9 cellular contexts compared by ENCODE assay signal in the genomic region with DNA sequence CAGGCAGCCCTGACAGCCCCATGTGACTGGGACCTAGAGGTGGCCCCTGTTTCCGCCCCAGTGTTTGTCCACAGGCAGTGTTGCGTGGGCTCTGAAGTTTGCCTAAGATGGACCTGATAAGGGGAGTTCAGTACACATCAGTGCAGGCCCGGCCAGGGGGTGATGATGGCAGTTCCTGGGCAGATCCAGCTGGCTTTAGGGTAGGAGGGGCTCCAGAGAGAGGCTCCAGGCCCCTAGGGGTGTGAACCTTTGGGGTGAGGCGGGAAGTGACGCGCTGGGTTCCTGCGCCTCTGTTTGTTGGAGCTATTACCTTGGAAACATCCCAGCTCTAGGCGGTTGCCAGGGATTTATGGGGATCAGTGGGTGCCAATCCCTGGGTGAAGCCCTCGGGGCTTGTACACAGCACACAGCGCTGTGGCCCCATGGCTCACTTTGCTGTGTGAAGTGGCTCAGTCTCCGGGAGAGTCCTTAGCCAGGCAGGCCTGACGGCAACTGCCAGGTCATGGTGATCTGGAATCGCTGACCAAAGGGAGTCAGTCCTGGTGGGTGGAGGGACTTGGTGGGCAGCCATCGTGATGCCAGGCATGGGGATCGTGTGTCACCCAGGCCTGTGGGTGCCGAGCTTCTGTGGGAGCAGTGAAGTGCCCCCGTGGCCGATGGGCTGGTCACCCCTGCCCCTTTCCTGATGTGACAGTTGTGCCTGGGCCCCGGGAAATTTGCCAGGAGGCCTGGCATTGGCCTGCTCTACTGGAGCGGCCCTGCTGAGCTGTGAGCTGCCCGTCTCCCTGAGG.
DNase-seq lines count a peak whose midpoint lies in the region; ATAC-seq and TF ChIP-seq lines count a peak whose summit lies in the region.
"Had no signal": no experiment of that assay in that cellular context is flagged by ENCODE, and none has a peak within 500 bp of the region (broad histone marks: within the 10 kb centered on the region; RNA-seq: fewer than 3 reads in every experiment).

No MANE protein-coding gene starts in this region.

- TF ChIP-seq EP300 in SK-N-SH (IDR thresholded peaks at IDR 0.05; ENCODE audit: borderline replicate concordance in 1 of 2, low read depth in 1 of 2, low read length in 1 of 2): peak in 1 of 2 experiments; percentile 29; a peak in 1 of 4 replicates

- BruUV-seq in HCT116 (replicated peaks; lab: Mats Ljungman, UMichigan): no TSS peak

- H3K9me2 ChIP-seq in HCT116 (ENCODE audit: insufficient read depth) (no peaks in the 10 kb centered on the region), SK-N-SH (no peaks in the 10 kb centered on the region)

- H3K9ac ChIP-seq in HCT116 (ENCODE audit: low read length) (peak overlapping the region; percentile 73), SK-N-SH (peak overlapping the region; percentile 71), smooth muscle cell (ENCODE audit: low read depth) (peak overlapping the region; percentile 76)

- peaks cover 4% of the 10 kb centered on the region; the same call in 1 of the 2 replicates for H4K20me1 ChIP-seq in HCT116 (ENCODE audit: insufficient read depth)
- no peaks in the 10 kb centered on the region for H4K20me1 ChIP-seq in SK-N-SH (ENCODE audit: insufficient read depth)
- H4K20me1 ChIP-seq in smooth muscle cell (ENCODE audit: low read depth): no peaks in the 10 kb centered on the region

- peak overlapping the region; percentile 39 to 52 for H3K4me3 ChIP-seq in HCT116 (replicated peaks in 1 of 2; ENCODE audit: low read depth in 1 of 2, low read length in 2 of 2)
- peak overlapping the region in 1 of 2 experiments; percentile 16; a peak in 1 of 4 replicates for H3K4me3 ChIP-seq in SK-N-SH (ENCODE audit: low read depth in 2 of 2, low read length in 1 of 2)
- H3K4me3 ChIP-seq in left ventricle myocardium inferior: peak overlapping the region; percentile 8
- no peak overlapping the region for H3K4me3 ChIP-seq in smooth muscle cell
- H3K4me3 ChIP-seq: thoracic aorta had no signal

- RAD21 ChIA-PET in HCT116 (lab: Charles Lee; ENCODE audit: low non-redundant PET in 1 of 2, low total read pairs in 2 of 2, uncharacterized antibody in 2 of 2, unreplicated experiment in 2 of 2): interaction anchor here (0.6 to 2.0 kb wide), 4 partner anchors 31 to 38 kb away, joined by 3 to 7 read pairs (median 4); no protein-coding TSS in a partner anchor

- H3K27me3 ChIP-seq in HCT116 (ENCODE audit: insufficient read depth, low read length) (no peaks in the 10 kb centered on the region), SK-N-SH (ENCODE audit: insufficient read depth) (no peaks in the 10 kb centered on the region), left ventricle myocardium inferior (ENCODE audit: low read depth) (peaks cover 38% of the 10 kb centered on the region), smooth muscle cell (ENCODE audit: low read depth) (no peaks in the 10 kb centered on the region)

- intact Hi-C loops in HCT116 (cut with micrococcal nuclease) (loop anchor here (1.0 kb wide), 2 partner anchors 32 kb away; a partner anchor contains a TSS), left ventricle myocardium inferior (cut with micrococcal nuclease) (no loop called here), posterior vena cava (cut with DNase I) (no loop called here)

- TF ChIP-seq POLR2A in HCT116 (IDR thresholded peaks at IDR 0.05; ENCODE audit: borderline replicate concordance, extremely low read depth, insufficient read depth, insufficient read length): no peak

- H3F3A ChIP-seq in SK-N-SH (replicated peaks; ENCODE audit: insufficient read depth) (peaks cover 49% of the 10 kb centered on the region), smooth muscle cell (ENCODE audit: low read depth) (peaks cover 26% of the 10 kb centered on the region)

- H3K4me2 ChIP-seq in HCT116 (ENCODE audit: low read length) (peak overlapping the region; percentile 84), SK-N-SH (peak overlapping the region; percentile 80), smooth muscle cell (peak overlapping the region; percentile 80)

- TF ChIP-seq CTCF in HCT116 (IDR thresholded peaks at IDR 0.05 in 2 of 3, conservative IDR thresholded peaks at IDR 0.05 in 1 of 3; ENCODE audit: borderline replicate concordance in 1 of 3, insufficient read depth in 1 of 3, low read depth in 2 of 3, low read length in 2 of 3): no peak
- no peak for TF ChIP-seq CTCF in SK-N-SH (IDR thresholded peaks at IDR 0.05)
- no peak for TF ChIP-seq CTCF in left ventricle myocardium inferior (IDR thresholded peaks at IDR 0.05; ENCODE audit: borderline replicate concordance)
- no peak for TF ChIP-seq CTCF in smooth muscle cell (IDR thresholded peaks at IDR 0.05; ENCODE audit: borderline replicate concordance, insufficient read depth, poor library complexity, severe bottlenecking)

- POLR2A ChIA-PET in HCT116 (lab: Charles Lee) (interaction anchor here (0.7 to 2.2 kb wide), 10 partner anchors 11 to 187 kb away, joined by 3 to 12 read pairs (median 4); no protein-coding TSS in a partner anchor), SK-N-SH (lab: Yijun Ruan, JAX) (interaction anchor here (0.6 to 1.9 kb wide), 7 partner anchors 9 to 198 kb away, joined by 3 to 10 read pairs (median 3); no protein-coding TSS in a partner anchor)

- no peak for TF ChIP-seq RAD21 in HCT116 (IDR thresholded peaks at IDR 0.05; ENCODE audit: low read depth)
- TF ChIP-seq RAD21 in SK-N-SH (IDR thresholded peaks at IDR 0.05; ENCODE audit: low read length): no peak

- H3K36me3 ChIP-seq in HCT116 (ENCODE audit: control insufficient read depth in 1 of 2, insufficient read depth in 2 of 2, low read length in 2 of 2): peaks cover 0 to 6% of the 10 kb centered on the region in 2 experiments; a peak in 1 of 4 replicates
- H3K36me3 ChIP-seq in SK-N-SH (replicated peaks in 1 of 2; ENCODE audit: control insufficient read depth in 1 of 2, insufficient read depth in 2 of 2, low read length in 1 of 2): no peaks in the 10 kb centered on the region
- H3K36me3 ChIP-seq in left ventricle myocardium inferior: no peaks in the 10 kb centered on the region
- no peaks in the 10 kb centered on the region for H3K36me3 ChIP-seq in smooth muscle cell (ENCODE audit: low read depth)
- H3K36me3 ChIP-seq: thoracic aorta had no signal

- CTCF ChIA-PET in HCT116 (lab: Charles Lee): interaction anchor here (0.6 to 1.5 kb wide), 4 partner anchors 31 to 215 kb away, joined by 3 read pairs; no protein-coding TSS in a partner anchor
- CTCF ChIA-PET in SK-N-SH (lab: Yijun Ruan, JAX): interaction anchor here (0.6 to 2.4 kb wide), 11 partner anchors 9 to 694 kb away, joined by 3 to 10 read pairs (median 3); no protein-coding TSS in a partner anchor

- H2AFZ ChIP-seq in HCT116 (ENCODE audit: low read depth, low read length, poor library complexity, severe bottlenecking): no peak overlapping the region
- no peak overlapping the region for H2AFZ ChIP-seq in SK-N-SH (ENCODE audit: low read depth)
- H2AFZ ChIP-seq in smooth muscle cell (ENCODE audit: low read depth): no peak overlapping the region

- ATAC-seq in HCT116 (peak; percentile 30), HG03460 (IDR thresholded peaks at IDR 0.05; ENCODE audit: unreplicated experiment) (no peak), HG02588 (IDR thresholded peaks at IDR 0.05; ENCODE audit: unreplicated experiment) (no peak)

- no peaks in the 10 kb centered on the region for H3K9me3 ChIP-seq in HCT116 (ENCODE audit: control insufficient read depth in 1 of 2, insufficient read depth in 1 of 2, low read depth in 1 of 2, low read length in 2 of 2)
- H3K9me3 ChIP-seq in SK-N-SH: no peaks in the 10 kb centered on the region
- no peaks in the 10 kb centered on the region for H3K9me3 ChIP-seq in left ventricle myocardium inferior (replicated peaks)
- no peaks in the 10 kb centered on the region for H3K9me3 ChIP-seq in smooth muscle cell (replicated peaks; ENCODE audit: low read depth)
- H3K9me3 ChIP-seq: thoracic aorta had no signal

- 35% methylated on average over 18 of the region's 21 CpGs for WGBS in SK-N-SH (ENCODE audit: low lambda C conversion rate)
- WGBS in smooth muscle cell (ENCODE audit: low lambda C conversion rate): 67% methylated on average over 21 of the region's 21 CpGs

- H3K79me2 ChIP-seq in HCT116 (ENCODE audit: insufficient read depth, low read length) (peaks cover 95% of the 10 kb centered on the region), SK-N-SH (ENCODE audit: insufficient read depth) (peaks cover 30% of the 10 kb centered on the region; the same call in 1 of the 2 replicates), smooth muscle cell (ENCODE audit: low read depth) (peaks cover 3% of the 10 kb centered on the region)

- peak overlapping the region; percentile 98 for H3K27ac ChIP-seq in HCT116 (ENCODE audit: low read depth, low read length)
- H3K27ac ChIP-seq in SK-N-SH (ENCODE audit: low read depth in 2 of 2, low read length in 1 of 2): peak overlapping the region; percentile 95 to 98
- peak overlapping the region; percentile 93 for H3K27ac ChIP-seq in left ventricle myocardium inferior (replicated peaks)
- H3K27ac ChIP-seq in smooth muscle cell (ENCODE audit: low read depth): peak overlapping the region; percentile 97

- DNase-seq in HCT116 (ENCODE audit: low read depth, low spot score) (peak; percentile 73), SK-N-SH (peak; percentile 88), left ventricle myocardium inferior (peak; percentile 43), smooth muscle cell (lab: John Stamatoyannopoulos, UW; ENCODE audit: unreplicated experiment) (peak; percentile 56), NCI-H524 (lab: John Stamatoyannopoulos, UW) (no peak), posterior vena cava (ENCODE audit: low spot score) (no peak)

- H3K4me1 ChIP-seq in HCT116 (ENCODE audit: control insufficient read depth in 1 of 2, insufficient read depth in 2 of 2, low read length in 2 of 2) (peaks cover 77 to 93% of the 10 kb centered on the region in 2 experiments), SK-N-SH (ENCODE audit: control insufficient read depth in 1 of 2, insufficient read depth in 2 of 2, low read depth in 1 of 2, low read length in 1 of 2) (peaks cover 46 to 70% of the 10 kb centered on the region in 2 experiments), left ventricle myocardium inferior (peaks cover 37% of the 10 kb centered on the region), smooth muscle cell (ENCODE audit: low read depth) (peaks cover 40% of the 10 kb centered on the region)

TF ChIP-seq in SK-N-SH, 30 proteins besides CTCF, POLR2A, EP300 and RAD21 (continues in another document):
- TF ChIP-seq SMC3 (IDR thresholded peaks at IDR 0.05; ENCODE audit: low read depth, low read length) (no peak), TAF1 (IDR thresholded peaks at IDR 0.05; ENCODE audit: borderline replicate concordance, low read depth, low read length) (0 out of 2 replicates have a peak, but pooled peaks have one; percentile 15)
- TF ChIP-seq, protein P1, sequence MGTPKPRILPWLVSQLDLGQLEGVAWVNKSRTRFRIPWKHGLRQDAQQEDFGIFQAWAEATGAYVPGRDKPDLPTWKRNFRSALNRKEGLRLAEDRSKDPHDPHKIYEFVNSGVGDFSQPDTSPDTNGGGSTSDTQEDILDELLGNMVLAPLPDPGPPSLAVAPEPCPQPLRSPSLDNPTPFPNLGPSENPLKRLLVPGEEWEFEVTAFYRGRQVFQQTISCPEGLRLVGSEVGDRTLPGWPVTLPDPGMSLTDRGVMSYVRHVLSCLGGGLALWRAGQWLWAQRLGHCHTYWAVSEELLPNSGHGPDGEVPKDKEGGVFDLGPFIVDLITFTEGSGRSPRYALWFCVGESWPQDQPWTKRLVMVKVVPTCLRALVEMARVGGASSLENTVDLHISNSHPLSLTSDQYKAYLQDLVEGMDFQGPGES (IDR thresholded peaks at IDR 0.05; ENCODE audit: low read depth, low read length): no peak

Comparison
In these comparisons a context has a peak if more than half of its experiments do, and no peak if none do; other contexts are left out.
1. DNase-seq: peak in HCT116 (single experiment), SK-N-SH (single experiment), left ventricle myocardium inferior (single experiment) and smooth muscle cell (single experiment); none in NCI-H524 (0 of 2) and posterior vena cava (single experiment).
2. Peak in every context shown above with its lines, with median percentiles within 50 percentile points of each other: H3K27ac ChIP-seq, H3K4me2 ChIP-seq and H3K9ac ChIP-seq.